1 cellular context compared by ENCODE assay signal in genomic region chr9:128202648-128203023, GRCh38.
TF ChIP-seq lines count a peak whose summit lies in the region.

No MANE protein-coding gene starts in this region.

TF ChIP-seq in GM23338, 12 proteins besides CTCF, POLR2A, EP300 and RAD21 (continued from another document):
- no peak for TF ChIP-seq REST (IDR thresholded peaks at IDR 0.05; ENCODE audit: unreplicated experiment)
- no peak for TF ChIP-seq NANOG (IDR thresholded peaks at IDR 0.05; ENCODE audit: borderline replicate concordance)
- TF ChIP-seq, protein P1, sequence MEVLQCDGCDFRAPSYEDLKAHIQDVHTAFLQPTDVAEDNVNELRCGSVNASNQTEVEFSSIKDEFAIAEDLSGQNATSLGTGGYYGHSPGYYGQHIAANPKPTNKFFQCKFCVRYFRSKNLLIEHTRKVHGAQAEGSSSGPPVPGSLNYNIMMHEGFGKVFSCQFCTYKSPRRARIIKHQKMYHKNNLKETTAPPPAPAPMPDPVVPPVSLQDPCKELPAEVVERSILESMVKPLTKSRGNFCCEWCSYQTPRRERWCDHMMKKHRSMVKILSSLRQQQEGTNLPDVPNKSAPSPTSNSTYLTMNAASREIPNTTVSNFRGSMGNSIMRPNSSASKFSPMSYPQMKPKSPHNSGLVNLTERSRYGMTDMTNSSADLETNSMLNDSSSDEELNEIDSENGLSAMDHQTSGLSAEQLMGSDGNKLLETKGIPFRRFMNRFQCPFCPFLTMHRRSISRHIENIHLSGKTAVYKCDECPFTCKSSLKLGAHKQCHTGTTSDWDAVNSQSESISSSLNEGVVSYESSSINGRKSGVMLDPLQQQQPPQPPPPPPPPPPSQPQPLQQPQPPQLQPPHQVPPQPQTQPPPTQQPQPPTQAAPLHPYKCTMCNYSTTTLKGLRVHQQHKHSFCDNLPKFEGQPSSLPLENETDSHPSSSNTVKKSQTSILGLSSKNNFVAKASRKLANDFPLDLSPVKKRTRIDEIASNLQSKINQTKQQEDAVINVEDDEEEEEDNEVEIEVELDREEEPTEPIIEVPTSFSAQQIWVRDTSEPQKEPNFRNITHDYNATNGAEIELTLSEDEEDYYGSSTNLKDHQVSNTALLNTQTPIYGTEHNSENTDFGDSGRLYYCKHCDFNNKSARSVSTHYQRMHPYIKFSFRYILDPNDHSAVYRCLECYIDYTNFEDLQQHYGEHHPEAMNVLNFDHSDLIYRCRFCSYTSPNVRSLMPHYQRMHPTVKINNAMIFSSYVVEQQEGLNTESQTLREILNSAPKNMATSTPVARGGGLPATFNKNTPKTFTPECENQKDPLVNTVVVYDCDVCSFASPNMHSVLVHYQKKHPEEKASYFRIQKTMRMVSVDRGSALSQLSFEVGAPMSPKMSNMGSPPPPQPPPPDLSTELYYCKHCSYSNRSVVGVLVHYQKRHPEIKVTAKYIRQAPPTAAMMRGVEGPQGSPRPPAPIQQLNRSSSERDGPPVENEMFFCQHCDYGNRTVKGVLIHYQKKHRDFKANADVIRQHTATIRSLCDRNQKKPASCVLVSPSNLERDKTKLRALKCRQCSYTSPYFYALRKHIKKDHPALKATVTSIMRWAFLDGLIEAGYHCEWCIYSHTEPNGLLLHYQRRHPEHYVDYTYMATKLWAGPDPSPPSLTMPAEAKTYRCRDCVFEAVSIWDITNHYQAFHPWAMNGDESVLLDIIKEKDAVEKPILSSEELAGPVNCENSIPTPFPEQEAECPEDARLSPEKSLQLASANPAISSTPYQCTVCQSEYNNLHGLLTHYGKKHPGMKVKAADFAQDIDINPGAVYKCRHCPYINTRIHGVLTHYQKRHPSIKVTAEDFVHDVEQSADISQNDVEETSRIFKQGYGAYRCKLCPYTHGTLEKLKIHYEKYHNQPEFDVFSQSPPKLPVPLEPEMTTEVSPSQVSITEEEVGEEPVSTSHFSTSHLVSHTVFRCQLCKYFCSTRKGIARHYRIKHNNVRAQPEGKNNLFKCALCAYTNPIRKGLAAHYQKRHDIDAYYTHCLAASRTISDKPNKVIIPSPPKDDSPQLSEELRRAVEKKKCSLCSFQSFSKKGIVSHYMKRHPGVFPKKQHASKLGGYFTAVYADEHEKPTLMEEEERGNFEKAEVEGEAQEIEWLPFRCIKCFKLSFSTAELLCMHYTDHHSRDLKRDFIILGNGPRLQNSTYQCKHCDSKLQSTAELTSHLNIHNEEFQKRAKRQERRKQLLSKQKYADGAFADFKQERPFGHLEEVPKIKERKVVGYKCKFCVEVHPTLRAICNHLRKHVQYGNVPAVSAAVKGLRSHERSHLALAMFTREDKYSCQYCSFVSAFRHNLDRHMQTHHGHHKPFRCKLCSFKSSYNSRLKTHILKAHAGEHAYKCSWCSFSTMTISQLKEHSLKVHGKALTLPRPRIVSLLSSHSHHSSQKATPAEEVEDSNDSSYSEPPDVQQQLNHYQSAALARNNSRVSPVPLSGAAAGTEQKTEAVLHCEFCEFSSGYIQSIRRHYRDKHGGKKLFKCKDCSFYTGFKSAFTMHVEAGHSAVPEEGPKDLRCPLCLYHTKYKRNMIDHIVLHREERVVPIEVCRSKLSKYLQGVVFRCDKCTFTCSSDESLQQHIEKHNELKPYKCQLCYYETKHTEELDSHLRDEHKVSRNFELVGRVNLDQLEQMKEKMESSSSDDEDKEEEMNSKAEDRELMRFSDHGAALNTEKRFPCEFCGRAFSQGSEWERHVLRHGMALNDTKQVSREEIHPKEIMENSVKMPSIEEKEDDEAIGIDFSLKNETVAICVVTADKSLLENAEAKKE (CRISPR knock-in tag; IDR thresholded peaks at IDR 0.05): no peak
- TF ChIP-seq EZH2 (IDR thresholded peaks at IDR 0.05; ENCODE audit: low read depth, unreplicated experiment): no peak
- TF ChIP-seq ZNF114 (CRISPR knock-in tag; IDR thresholded peaks at IDR 0.05): no peak
- no peak for TF ChIP-seq CREB1 (CRISPR knock-in tag; IDR thresholded peaks at IDR 0.05; ENCODE audit: low read depth)
- no peak for TF ChIP-seq JUNB (IDR thresholded peaks at IDR 0.05; ENCODE audit: unreplicated experiment)
- TF ChIP-seq EZH2phosphoT487 (IDR thresholded peaks at IDR 0.05; ENCODE audit: unreplicated experiment): no peak
